In the genomic region with DNA sequence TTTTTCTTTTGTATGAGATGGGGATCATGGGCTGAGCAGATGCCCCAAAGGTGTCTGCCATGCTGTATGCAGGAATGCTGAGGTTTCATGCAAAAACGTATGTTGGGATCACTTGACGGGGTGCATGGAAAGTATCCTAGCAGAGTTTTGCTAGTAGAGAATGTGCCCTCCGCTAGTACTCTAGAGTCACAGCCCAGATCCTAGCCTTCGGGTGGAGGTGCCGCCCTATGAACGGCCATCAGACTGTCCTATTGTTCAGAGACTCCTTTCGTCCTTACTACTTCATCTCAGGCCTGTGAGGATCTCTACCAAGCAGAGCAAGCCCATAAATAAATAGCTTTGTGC, we compare ENCODE assay signal across 2 cellular contexts.
TF ChIP-seq lines count a peak whose summit lies in the region.

No MANE protein-coding gene starts in this region.

TF ChIP-seq in A549, 52 proteins besides CTCF, POLR2A, EP300 and RAD21:
- TF ChIP-seq HOXB5 (CRISPR knock-in tag; IDR thresholded peaks at IDR 0.05) (no peak), FOXS1 (CRISPR knock-in tag; IDR thresholded peaks at IDR 0.05) (no peak), CBX2 (IDR thresholded peaks at IDR 0.05; ENCODE audit: borderline replicate concordance, low read depth) (no peak), HOXA7 (CRISPR knock-in tag; IDR thresholded peaks at IDR 0.05) (no peak), ZSCAN20 (CRISPR knock-in tag; IDR thresholded peaks at IDR 0.05) (no peak), EHF (CRISPR knock-in tag; IDR thresholded peaks at IDR 0.05) (no peak)
- TF ChIP-seq, protein P1, sequence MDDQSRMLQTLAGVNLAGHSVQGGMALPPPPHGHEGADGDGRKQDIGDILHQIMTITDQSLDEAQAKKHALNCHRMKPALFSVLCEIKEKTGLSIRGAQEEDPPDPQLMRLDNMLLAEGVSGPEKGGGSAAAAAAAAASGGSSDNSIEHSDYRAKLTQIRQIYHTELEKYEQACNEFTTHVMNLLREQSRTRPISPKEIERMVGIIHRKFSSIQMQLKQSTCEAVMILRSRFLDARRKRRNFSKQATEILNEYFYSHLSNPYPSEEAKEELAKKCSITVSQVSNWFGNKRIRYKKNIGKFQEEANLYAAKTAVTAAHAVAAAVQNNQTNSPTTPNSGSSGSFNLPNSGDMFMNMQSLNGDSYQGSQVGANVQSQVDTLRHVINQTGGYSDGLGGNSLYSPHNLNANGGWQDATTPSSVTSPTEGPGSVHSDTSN (IDR thresholded peaks at IDR 0.05): no peak

TF ChIP-seq in GM23338, 12 proteins besides CTCF, POLR2A, EP300 and RAD21:
- TF ChIP-seq, protein P2, sequence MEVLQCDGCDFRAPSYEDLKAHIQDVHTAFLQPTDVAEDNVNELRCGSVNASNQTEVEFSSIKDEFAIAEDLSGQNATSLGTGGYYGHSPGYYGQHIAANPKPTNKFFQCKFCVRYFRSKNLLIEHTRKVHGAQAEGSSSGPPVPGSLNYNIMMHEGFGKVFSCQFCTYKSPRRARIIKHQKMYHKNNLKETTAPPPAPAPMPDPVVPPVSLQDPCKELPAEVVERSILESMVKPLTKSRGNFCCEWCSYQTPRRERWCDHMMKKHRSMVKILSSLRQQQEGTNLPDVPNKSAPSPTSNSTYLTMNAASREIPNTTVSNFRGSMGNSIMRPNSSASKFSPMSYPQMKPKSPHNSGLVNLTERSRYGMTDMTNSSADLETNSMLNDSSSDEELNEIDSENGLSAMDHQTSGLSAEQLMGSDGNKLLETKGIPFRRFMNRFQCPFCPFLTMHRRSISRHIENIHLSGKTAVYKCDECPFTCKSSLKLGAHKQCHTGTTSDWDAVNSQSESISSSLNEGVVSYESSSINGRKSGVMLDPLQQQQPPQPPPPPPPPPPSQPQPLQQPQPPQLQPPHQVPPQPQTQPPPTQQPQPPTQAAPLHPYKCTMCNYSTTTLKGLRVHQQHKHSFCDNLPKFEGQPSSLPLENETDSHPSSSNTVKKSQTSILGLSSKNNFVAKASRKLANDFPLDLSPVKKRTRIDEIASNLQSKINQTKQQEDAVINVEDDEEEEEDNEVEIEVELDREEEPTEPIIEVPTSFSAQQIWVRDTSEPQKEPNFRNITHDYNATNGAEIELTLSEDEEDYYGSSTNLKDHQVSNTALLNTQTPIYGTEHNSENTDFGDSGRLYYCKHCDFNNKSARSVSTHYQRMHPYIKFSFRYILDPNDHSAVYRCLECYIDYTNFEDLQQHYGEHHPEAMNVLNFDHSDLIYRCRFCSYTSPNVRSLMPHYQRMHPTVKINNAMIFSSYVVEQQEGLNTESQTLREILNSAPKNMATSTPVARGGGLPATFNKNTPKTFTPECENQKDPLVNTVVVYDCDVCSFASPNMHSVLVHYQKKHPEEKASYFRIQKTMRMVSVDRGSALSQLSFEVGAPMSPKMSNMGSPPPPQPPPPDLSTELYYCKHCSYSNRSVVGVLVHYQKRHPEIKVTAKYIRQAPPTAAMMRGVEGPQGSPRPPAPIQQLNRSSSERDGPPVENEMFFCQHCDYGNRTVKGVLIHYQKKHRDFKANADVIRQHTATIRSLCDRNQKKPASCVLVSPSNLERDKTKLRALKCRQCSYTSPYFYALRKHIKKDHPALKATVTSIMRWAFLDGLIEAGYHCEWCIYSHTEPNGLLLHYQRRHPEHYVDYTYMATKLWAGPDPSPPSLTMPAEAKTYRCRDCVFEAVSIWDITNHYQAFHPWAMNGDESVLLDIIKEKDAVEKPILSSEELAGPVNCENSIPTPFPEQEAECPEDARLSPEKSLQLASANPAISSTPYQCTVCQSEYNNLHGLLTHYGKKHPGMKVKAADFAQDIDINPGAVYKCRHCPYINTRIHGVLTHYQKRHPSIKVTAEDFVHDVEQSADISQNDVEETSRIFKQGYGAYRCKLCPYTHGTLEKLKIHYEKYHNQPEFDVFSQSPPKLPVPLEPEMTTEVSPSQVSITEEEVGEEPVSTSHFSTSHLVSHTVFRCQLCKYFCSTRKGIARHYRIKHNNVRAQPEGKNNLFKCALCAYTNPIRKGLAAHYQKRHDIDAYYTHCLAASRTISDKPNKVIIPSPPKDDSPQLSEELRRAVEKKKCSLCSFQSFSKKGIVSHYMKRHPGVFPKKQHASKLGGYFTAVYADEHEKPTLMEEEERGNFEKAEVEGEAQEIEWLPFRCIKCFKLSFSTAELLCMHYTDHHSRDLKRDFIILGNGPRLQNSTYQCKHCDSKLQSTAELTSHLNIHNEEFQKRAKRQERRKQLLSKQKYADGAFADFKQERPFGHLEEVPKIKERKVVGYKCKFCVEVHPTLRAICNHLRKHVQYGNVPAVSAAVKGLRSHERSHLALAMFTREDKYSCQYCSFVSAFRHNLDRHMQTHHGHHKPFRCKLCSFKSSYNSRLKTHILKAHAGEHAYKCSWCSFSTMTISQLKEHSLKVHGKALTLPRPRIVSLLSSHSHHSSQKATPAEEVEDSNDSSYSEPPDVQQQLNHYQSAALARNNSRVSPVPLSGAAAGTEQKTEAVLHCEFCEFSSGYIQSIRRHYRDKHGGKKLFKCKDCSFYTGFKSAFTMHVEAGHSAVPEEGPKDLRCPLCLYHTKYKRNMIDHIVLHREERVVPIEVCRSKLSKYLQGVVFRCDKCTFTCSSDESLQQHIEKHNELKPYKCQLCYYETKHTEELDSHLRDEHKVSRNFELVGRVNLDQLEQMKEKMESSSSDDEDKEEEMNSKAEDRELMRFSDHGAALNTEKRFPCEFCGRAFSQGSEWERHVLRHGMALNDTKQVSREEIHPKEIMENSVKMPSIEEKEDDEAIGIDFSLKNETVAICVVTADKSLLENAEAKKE (CRISPR knock-in tag; IDR thresholded peaks at IDR 0.05): no peak
- TF ChIP-seq NANOG (IDR thresholded peaks at IDR 0.05; ENCODE audit: borderline replicate concordance) (no peak), POLR2AphosphoS5 (IDR thresholded peaks at IDR 0.05; ENCODE audit: low read depth) (no peak), EZH2phosphoT487 (IDR thresholded peaks at IDR 0.05; ENCODE audit: unreplicated experiment) (no peak), CREB1 (CRISPR knock-in tag; IDR thresholded peaks at IDR 0.05; ENCODE audit: low read depth) (no peak), JUNB (IDR thresholded peaks at IDR 0.05; ENCODE audit: unreplicated experiment) (no peak), ZNF331 (CRISPR knock-in tag; IDR thresholded peaks at IDR 0.05; ENCODE audit: low read depth) (no peak), ZNF114 (CRISPR knock-in tag; IDR thresholded peaks at IDR 0.05) (no peak), STAT1 (IDR thresholded peaks at IDR 0.05; ENCODE audit: unreplicated experiment) (no peak)
- TF ChIP-seq, protein P3, sequence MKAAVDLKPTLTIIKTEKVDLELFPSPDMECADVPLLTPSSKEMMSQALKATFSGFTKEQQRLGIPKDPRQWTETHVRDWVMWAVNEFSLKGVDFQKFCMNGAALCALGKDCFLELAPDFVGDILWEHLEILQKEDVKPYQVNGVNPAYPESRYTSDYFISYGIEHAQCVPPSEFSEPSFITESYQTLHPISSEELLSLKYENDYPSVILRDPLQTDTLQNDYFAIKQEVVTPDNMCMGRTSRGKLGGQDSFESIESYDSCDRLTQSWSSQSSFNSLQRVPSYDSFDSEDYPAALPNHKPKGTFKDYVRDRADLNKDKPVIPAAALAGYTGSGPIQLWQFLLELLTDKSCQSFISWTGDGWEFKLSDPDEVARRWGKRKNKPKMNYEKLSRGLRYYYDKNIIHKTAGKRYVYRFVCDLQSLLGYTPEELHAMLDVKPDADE (IDR thresholded peaks at IDR 0.05): no peak
